In genomic region chr6:159745081-159745480, GRCh38 we compare ENCODE assay signal across 13 cellular contexts.
"Had no signal": no experiment of that assay in that cellular context is flagged by ENCODE, and none has a peak within 500 bp of the region (broad histone marks: within the 10 kb centered on the region; RNA-seq: fewer than 3 reads in every experiment).

No MANE protein-coding gene starts in this region.

- H3K27me3 Mint-ChIP-seq: activated CD4-positive, alpha-beta memory T cell treated with anti-CD3 and anti-CD28 coated beads for 36 hours; progenitor cell of endocrine pancreas had no signal

- H3K4me3 Mint-ChIP-seq: activated CD4-positive, alpha-beta memory T cell treated with anti-CD3 and anti-CD28 coated beads for 36 hours had no signal

- H3K9me3 Mint-ChIP-seq: activated CD4-positive, alpha-beta memory T cell treated with anti-CD3 and anti-CD28 coated beads for 36 hours had no signal

- DNase-seq: activated CD4-positive, alpha-beta memory T cell treated with anti-CD3 and anti-CD28 coated beads for 36 hours; activated effector memory CD4-positive, alpha-beta T cell treated with Interleukin-2 at 50 U/mL for 16 hours; caudate nucleus; lower lobe of right lung; midbrain; nucleus accumbens; right lobe of liver; SJCRH30; stimulated activated CD4-positive, alpha-beta T cell treated with anti-CD3 and anti-CD28 coated beads, Interleukin-2, amount 100 ng/mL, for 24 hours; stomach; SW 1271; uterus had no signal

- ATAC-seq: lower lobe of right lung, right lobe of liver had no signal
